Comparison of ENCODE assay signal across 25 cellular contexts in the genomic region with DNA sequence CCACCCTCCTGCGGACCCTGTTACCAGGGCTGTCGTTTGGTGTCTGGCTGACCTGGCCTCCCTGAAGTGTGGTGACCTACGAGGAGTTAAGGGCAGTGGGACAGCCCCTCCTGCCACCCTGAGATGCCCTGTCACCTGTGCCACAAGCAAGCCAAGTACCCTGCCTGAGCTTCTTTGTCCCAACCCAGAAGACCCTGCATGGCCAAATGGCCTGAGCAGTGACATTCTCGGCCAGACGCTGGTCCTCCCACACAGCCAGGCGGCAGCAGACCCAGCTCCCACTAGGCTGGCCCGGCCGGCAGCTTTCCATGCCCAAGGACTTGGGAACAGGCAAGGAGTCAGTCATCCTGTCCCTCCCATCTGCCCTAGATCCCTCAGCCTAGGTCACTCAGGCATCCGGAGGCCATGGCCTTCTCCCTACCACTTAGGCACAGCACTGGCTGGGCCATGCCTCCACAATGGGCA.
"Had no signal": no experiment of that assay in that cellular context is flagged by ENCODE, and none has a peak within 500 bp of the region (broad histone marks: within the 10 kb centered on the region; RNA-seq: fewer than 3 reads in every experiment).

No MANE protein-coding gene starts in this region.

- DNase-seq: activated CD4-positive, alpha-beta T cell treated with anti-CD3 and anti-CD28 coated beads, Interleukin-2, amount 10 ng/mL, durations not matched to agents 7 days and 5 days; activated CD8-positive, alpha-beta memory T cell treated with anti-CD3 and anti-CD28 coated beads, Interleukin-2, amount 10 ng/mL, durations not matched to agents 7 days and 5 days; activated CD8-positive, alpha-beta T cell treated with anti-CD3 and anti-CD28 coated beads for 36 hours; activated gamma-delta T cell; activated T-cell treated with anti-CD3 and anti-CD28 coated beads for 4 hours; anterior cingulate cortex; caudate nucleus; colonic mucosa; dorsolateral prefrontal cortex; effector memory CD8-positive, alpha-beta T cell; natural killer cell; stimulated activated CD4-positive, alpha-beta T cell treated with anti-CD3 and anti-CD28 coated beads, Interleukin-15, amount 100 ng/mL, for 24 hours; stimulated activated naive CD4-positive, alpha-beta T cell; upper lobe of left lung had no signal

- H3K4me3 ChIP-seq: colonic mucosa, dorsolateral prefrontal cortex, esophagus muscularis mucosa, pancreas, right lobe of liver, skin epidermis, thoracic aorta, upper lobe of left lung had no signal

- H3K4me1 Mint-ChIP-seq: activated naive CD4-positive, alpha-beta T cell treated with anti-CD3 and anti-CD28 coated beads, Interleukin-2, amount 50 U/mL, for 24 hours; mesothelial cell of epicardium had no signal

- H3K9me3 ChIP-seq: colonic mucosa, esophagus muscularis mucosa, neutrophil, pancreas, thoracic aorta had no signal

- H3K27ac ChIP-seq: colonic mucosa, esophagus muscularis mucosa, neutrophil, pancreas, right lobe of liver, skin epidermis, thoracic aorta, upper lobe of left lung had no signal

- H3K27me3 Mint-ChIP-seq: activated CD8-positive, alpha-beta T cell treated with anti-CD3 and anti-CD28 coated beads for 36 hours; activated naive CD4-positive, alpha-beta T cell treated with anti-CD3 and anti-CD28 coated beads, Interleukin-2, amount 50 U/mL, for 24 hours; brain; effector memory CD8-positive, alpha-beta T cell had no signal

- H3K9me3 Mint-ChIP-seq: activated naive CD4-positive, alpha-beta T cell treated with anti-CD3 and anti-CD28 coated beads, Interleukin-2, amount 50 U/mL, for 24 hours; effector memory CD8-positive, alpha-beta T cell; natural killer cell had no signal

- H3K27ac Mint-ChIP-seq: activated CD4-positive, alpha-beta T cell treated with anti-CD3 and anti-CD28 coated beads, Interleukin-2, amount 10 ng/mL, durations not matched to agents 7 days and 5 days; activated CD8-positive, alpha-beta memory T cell treated with anti-CD3 and anti-CD28 coated beads, Interleukin-2, amount 10 ng/mL, durations not matched to agents 7 days and 5 days; activated CD8-positive, alpha-beta T cell treated with anti-CD3 and anti-CD28 coated beads for 36 hours; activated naive CD4-positive, alpha-beta T cell treated with anti-CD3 and anti-CD28 coated beads, Interleukin-2, amount 50 U/mL, for 24 hours; activated T-helper 1 cell treated with anti-CD3 and anti-CD28 coated beads, Interleukin-12 subunit alpha, Interleukin-12 subunit beta, Interleukin-2, Interleukin-4 antibody, amounts not matched to agents 30 ng/mL and 10 ng/mL and 1 ng/mL, durations not matched to agents 14 hours and 24 hours and 36 hours; mesothelial cell of epicardium; natural killer cell had no signal

- H3K4me3 Mint-ChIP-seq: activated CD4-positive, alpha-beta T cell treated with anti-CD3 and anti-CD28 coated beads, Interleukin-2, amount 10 ng/mL, durations not matched to agents 7 days and 5 days; activated CD8-positive, alpha-beta memory T cell treated with anti-CD3 and anti-CD28 coated beads, Interleukin-2, amount 10 ng/mL, durations not matched to agents 7 days and 5 days; activated CD8-positive, alpha-beta T cell treated with anti-CD3 and anti-CD28 coated beads for 36 hours; activated naive CD4-positive, alpha-beta T cell treated with anti-CD3 and anti-CD28 coated beads, Interleukin-2, amount 50 U/mL, for 24 hours; activated T-helper 1 cell treated with anti-CD3 and anti-CD28 coated beads, Interleukin-12 subunit alpha, Interleukin-12 subunit beta, Interleukin-2, Interleukin-4 antibody, amounts not matched to agents 30 ng/mL and 10 ng/mL and 1 ng/mL, durations not matched to agents 14 hours and 24 hours and 36 hours; brain; effector memory CD8-positive, alpha-beta T cell; mesothelial cell of epicardium; natural killer cell had no signal

- H3K4me1 ChIP-seq: colonic mucosa, pancreas had no signal

- ATAC-seq: activated CD8-positive, alpha-beta memory T cell treated with anti-CD3 and anti-CD28 coated beads, Interleukin-2, amount 10 ng/mL, durations not matched to agents 7 days and 5 days; activated CD8-positive, alpha-beta T cell treated with anti-CD3 and anti-CD28 coated beads for 36 hours; effector memory CD8-positive, alpha-beta T cell; left lobe of liver; natural killer cell; pancreas had no signal

- H3K27me3 ChIP-seq: colonic mucosa, dorsolateral prefrontal cortex, esophagus muscularis mucosa, pancreas, right lobe of liver, upper lobe of left lung had no signal

- H3K36me3 Mint-ChIP-seq: activated CD8-positive, alpha-beta memory T cell treated with anti-CD3 and anti-CD28 coated beads, Interleukin-2, amount 10 ng/mL, durations not matched to agents 7 days and 5 days; mesothelial cell of epicardium had no signal

- H3K36me3 ChIP-seq: colonic mucosa, esophagus muscularis mucosa, neutrophil, pancreas, right lobe of liver, thoracic aorta, upper lobe of left lung had no signal
